In genomic region chr1:80910426-80910825, GRCh38 we compare ENCODE assay signal across 23 cellular contexts.
"Had no signal": no experiment of that assay in that cellular context is flagged by ENCODE, and none has a peak within 500 bp of the region (broad histone marks: within the 10 kb centered on the region; RNA-seq: fewer than 3 reads in every experiment).

No MANE protein-coding gene starts in this region.

- H3K36me3 Mint-ChIP-seq: naive thymus-derived CD4-positive, alpha-beta T cell; stimulated activated effector memory CD8-positive, alpha-beta T cell treated with anti-CD3 and anti-CD28 coated beads, Interleukin-12 subunit alpha, Interleukin-12 subunit beta, amount 100 ng/mL, for 72 hours had no signal

- H3K4me1 ChIP-seq: left lung, prostate gland, sigmoid colon, stomach, tibial nerve, upper lobe of right lung, uterus had no signal

- H3K27ac ChIP-seq: dorsolateral prefrontal cortex, left lung, prostate gland, sigmoid colon, stomach, thoracic aorta, tibial nerve, upper lobe of right lung, uterus had no signal

- H3K27me3 Mint-ChIP-seq: naive thymus-derived CD4-positive, alpha-beta T cell had no signal

- H3K4me3 ChIP-seq: dorsolateral prefrontal cortex, left lung, prostate gland, sigmoid colon, stomach, thoracic aorta, tibial nerve, upper lobe of right lung, uterus had no signal

- H3K9me3 Mint-ChIP-seq: nephron progenitor cell had no signal

- DNase-seq: cerebellar nuclear complex; cortex of kidney; dorsolateral prefrontal cortex; effector CD4-positive, alpha-beta T cell; head of caudate nucleus; left cardiac atrium; left lung; mesenchymal stem cell; midbrain; naive thymus-derived CD4-positive, alpha-beta T cell; nephron progenitor cell; right cardiac atrium; sigmoid colon; stimulated activated CD4-positive, alpha-beta T cell treated with anti-CD3 and anti-CD28 coated beads, Interleukin-2, amount 100 ng/mL, for 24 hours; stimulated activated CD4-positive, alpha-beta T cell treated with anti-CD3 and anti-CD28 coated beads, Interleukin-4, amount 100 ng/mL, for 24 hours; stimulated activated naive CD4-positive, alpha-beta T cell treated with Interleukin-2 at 50 U/mL for 16 hours; stomach; upper lobe of right lung; uterus had no signal

- H3K9me3 ChIP-seq: left lung, prostate gland, sigmoid colon, stomach, thoracic aorta, tibial nerve, upper lobe of right lung, uterus had no signal

- H3K4me1 Mint-ChIP-seq: naive thymus-derived CD4-positive, alpha-beta T cell; nephron progenitor cell; stimulated activated effector memory CD8-positive, alpha-beta T cell treated with anti-CD3 and anti-CD28 coated beads, Interleukin-12 subunit alpha, Interleukin-12 subunit beta, amount 100 ng/mL, for 72 hours had no signal

- H3K36me3 ChIP-seq: left lung, prostate gland, sigmoid colon, stomach, thoracic aorta, tibial nerve, upper lobe of right lung, uterus had no signal

- ATAC-seq: left cardiac atrium; left lung; naive thymus-derived CD4-positive, alpha-beta T cell; right cardiac atrium; stimulated activated effector memory CD8-positive, alpha-beta T cell treated with anti-CD3 and anti-CD28 coated beads, Interleukin-12 subunit alpha, Interleukin-12 subunit beta, amount 100 ng/mL, for 72 hours; upper lobe of right lung had no signal

- H3K27me3 ChIP-seq: dorsolateral prefrontal cortex, left lung, sigmoid colon, stomach, tibial nerve, upper lobe of right lung, uterus had no signal

- H3K4me3 Mint-ChIP-seq: naive thymus-derived CD4-positive, alpha-beta T cell; nephron progenitor cell; stimulated activated effector memory CD8-positive, alpha-beta T cell treated with anti-CD3 and anti-CD28 coated beads, Interleukin-12 subunit alpha, Interleukin-12 subunit beta, amount 100 ng/mL, for 72 hours had no signal

- H3K27ac Mint-ChIP-seq: naive thymus-derived CD4-positive, alpha-beta T cell; nephron progenitor cell; stimulated activated effector memory CD8-positive, alpha-beta T cell treated with anti-CD3 and anti-CD28 coated beads, Interleukin-12 subunit alpha, Interleukin-12 subunit beta, amount 100 ng/mL, for 72 hours had no signal
